ENCODE assay signal across 12 cellular contexts in the genomic region with DNA sequence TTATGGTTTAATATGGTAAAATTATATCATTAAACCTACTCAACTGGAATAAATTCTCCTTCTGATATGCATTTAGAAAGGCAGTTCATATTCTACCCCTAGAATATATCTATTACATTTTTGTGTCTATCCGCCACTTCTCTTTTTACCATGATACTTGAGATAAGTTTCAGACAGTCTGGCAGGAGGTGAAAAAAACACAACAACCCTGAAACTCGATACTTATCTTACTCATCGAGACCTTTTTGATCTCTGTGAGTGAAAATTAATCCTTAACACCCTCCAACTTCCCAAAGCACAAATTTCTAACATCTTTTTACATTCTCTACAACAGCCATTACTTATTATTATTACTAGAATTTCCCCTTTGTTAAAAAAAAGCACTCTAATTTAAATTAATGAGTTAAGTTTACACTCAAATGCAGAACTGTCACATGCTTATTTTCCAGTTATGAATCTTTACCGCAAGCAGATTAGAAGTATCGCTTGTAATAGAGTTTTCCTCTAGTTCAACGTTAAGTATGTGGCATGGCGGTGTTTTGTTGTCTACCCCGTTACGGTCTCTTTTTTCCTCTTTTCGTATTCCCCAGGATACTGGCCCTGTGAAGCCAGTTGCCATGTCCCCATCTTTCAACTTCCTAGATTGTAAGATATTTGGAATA.
DNase-seq lines count a peak whose midpoint lies in the region; ATAC-seq and TF ChIP-seq lines count a peak whose summit lies in the region.
"Had no signal": no experiment of that assay in that cellular context is flagged by ENCODE, and none has a peak within 500 bp of the region (broad histone marks: within the 10 kb centered on the region; RNA-seq: fewer than 3 reads in every experiment).

No MANE protein-coding gene starts in this region.

- H3K4me3 ChIP-seq in gastroesophageal sphincter = no peak overlapping the region
- no peak overlapping the region for H3K4me3 ChIP-seq in neuronal stem cell (ENCODE audit: low read length in 2 of 2)
- H3K4me3 ChIP-seq: neural progenitor cell, suprapubic skin had no signal

- H3K36me3 ChIP-seq in gastroesophageal sphincter = no peaks in the 10 kb centered on the region
- H3K36me3 ChIP-seq in neuronal stem cell (replicated peaks in 1 of 2; ENCODE audit: control insufficient read depth in 2 of 2, insufficient read depth in 2 of 2, low read length in 2 of 2) = no peaks in the 10 kb centered on the region
- H3K36me3 ChIP-seq: neural progenitor cell, suprapubic skin had no signal

- no peaks in the 10 kb centered on the region for H3K27me3 ChIP-seq in gastroesophageal sphincter
- H3K27me3 ChIP-seq in neuronal stem cell (ENCODE audit: control insufficient read depth in 3 of 3, insufficient read depth in 3 of 3, low read depth in 1 of 3, low read length in 3 of 3) = no peaks in the 10 kb centered on the region
- H3K27me3 ChIP-seq: neural progenitor cell, suprapubic skin had no signal

- no peaks in the 10 kb centered on the region for H3K9me3 Mint-ChIP-seq in activated T-cell treated with anti-CD3 and anti-CD28 coated beads, Interleukin-2, amount 50 U/mL, for 4 hours
- no peaks in the 10 kb centered on the region for H3K9me3 Mint-ChIP-seq in stimulated activated effector memory CD8-positive, alpha-beta T cell treated with anti-CD3 and anti-CD28 coated beads, Interleukin-12 subunit alpha, Interleukin-12 subunit beta, amount 100 ng/mL, for 72 hours
- H3K9me3 Mint-ChIP-seq in endothelial cell (ENCODE audit: unreplicated experiment) = no peaks in the 10 kb centered on the region
- H3K9me3 Mint-ChIP-seq: activated naive CD4-positive, alpha-beta T cell treated with anti-CD3 and anti-CD28 coated beads, Interleukin-2, amount 10 ng/mL, durations not matched to agents 7 days and 5 days; neural progenitor cell had no signal

- ATAC-seq in activated T-cell treated with anti-CD3 and anti-CD28 coated beads, Interleukin-2, amount 50 U/mL, for 4 hours = peak; percentile 86 to 91
- ATAC-seq in HG02870 (IDR thresholded peaks at IDR 0.05; ENCODE audit: unreplicated experiment) (peak; percentile 87), T-helper 17 cell (no peak), gastroesophageal sphincter (no peak)
- peak; percentile 75 for ATAC-seq in stimulated activated effector memory CD8-positive, alpha-beta T cell treated with anti-CD3 and anti-CD28 coated beads, Interleukin-12 subunit alpha, Interleukin-12 subunit beta, amount 100 ng/mL, for 72 hours
- ATAC-seq: HCT116 had no signal

- H3K4ac ChIP-seq in neuronal stem cell (ENCODE audit: low read length) = no peak overlapping the region

- H3K4me1 ChIP-seq in gastroesophageal sphincter (peaks cover 0 to 4% (median 0%) of the 10 kb centered on the region in 3 donors), neuronal stem cell (ENCODE audit: control insufficient read depth in 2 of 2, insufficient read depth in 1 of 2, low read depth in 1 of 2, low read length in 2 of 2) (peaks cover 5 to 11% of the 10 kb centered on the region in 2 donors)
- H3K4me1 ChIP-seq: suprapubic skin had no signal

- H3K23ac ChIP-seq in neuronal stem cell (ENCODE audit: low read depth, low read length, poor library complexity) = no peak overlapping the region

- H4K91ac ChIP-seq in neuronal stem cell (ENCODE audit: low read depth, low read length, poor library complexity) = no peak overlapping the region

- no peaks in the 10 kb centered on the region for H3K79me1 ChIP-seq in neuronal stem cell (ENCODE audit: low read depth, low read length)

- TF ChIP-seq EP300 in gastroesophageal sphincter (IDR thresholded peaks at IDR 0.05) = no peak

- H3K27ac Mint-ChIP-seq in T-helper 17 cell = peak overlapping the region; percentile 56
- peak overlapping the region; percentile 17 for H3K27ac Mint-ChIP-seq in stimulated activated effector memory CD8-positive, alpha-beta T cell treated with anti-CD3 and anti-CD28 coated beads, Interleukin-12 subunit alpha, Interleukin-12 subunit beta, amount 100 ng/mL, for 72 hours
- H3K27ac Mint-ChIP-seq in endothelial cell (ENCODE audit: unreplicated experiment) = no peak overlapping the region
- H3K27ac Mint-ChIP-seq: activated naive CD4-positive, alpha-beta T cell treated with anti-CD3 and anti-CD28 coated beads, Interleukin-2, amount 10 ng/mL, durations not matched to agents 7 days and 5 days; neural progenitor cell had no signal

- no peak overlapping the region for H3K18ac ChIP-seq in neuronal stem cell (ENCODE audit: low read length)

- H2AFZ ChIP-seq in neuronal stem cell (ENCODE audit: low read length) = no peak overlapping the region
- H2AFZ ChIP-seq: neural progenitor cell had no signal

- H3K36me3 Mint-ChIP-seq in activated T-cell treated with anti-CD3 and anti-CD28 coated beads, Interleukin-2, amount 50 U/mL, for 4 hours (ENCODE audit: insufficient read depth) = peaks cover 26% of the 10 kb centered on the region
- H3K36me3 Mint-ChIP-seq in T-helper 17 cell (ENCODE audit: low read depth) = peaks cover 4% of the 10 kb centered on the region
- no peaks in the 10 kb centered on the region for H3K36me3 Mint-ChIP-seq in stimulated activated effector memory CD8-positive, alpha-beta T cell treated with anti-CD3 and anti-CD28 coated beads, Interleukin-12 subunit alpha, Interleukin-12 subunit beta, amount 100 ng/mL, for 72 hours
- no peaks in the 10 kb centered on the region for H3K36me3 Mint-ChIP-seq in endothelial cell (ENCODE audit: low read depth, unreplicated experiment)
- H3K36me3 Mint-ChIP-seq: activated naive CD4-positive, alpha-beta T cell treated with anti-CD3 and anti-CD28 coated beads, Interleukin-2, amount 10 ng/mL, durations not matched to agents 7 days and 5 days; neural progenitor cell had no signal

- H3K9me3 ChIP-seq in T-helper 17 cell (ENCODE audit: control insufficient read depth, low read length, poor library complexity, severe bottlenecking) = no peaks in the 10 kb centered on the region
- no peaks in the 10 kb centered on the region for H3K9me3 ChIP-seq in gastroesophageal sphincter
- no peaks in the 10 kb centered on the region for H3K9me3 ChIP-seq in neuronal stem cell (replicated peaks in 1 of 2; ENCODE audit: control insufficient read depth in 2 of 2, insufficient read depth in 1 of 2, low read depth in 1 of 2, low read length in 2 of 2)
- H3K9me3 ChIP-seq: suprapubic skin had no signal

- H3K27ac ChIP-seq in gastroesophageal sphincter (no peak overlapping the region), neuronal stem cell (replicated peaks; ENCODE audit: low read length) (no peak overlapping the region)
- H3K27ac ChIP-seq: neural progenitor cell, suprapubic skin had no signal

- H3K27me3 Mint-ChIP-seq in activated T-cell treated with anti-CD3 and anti-CD28 coated beads, Interleukin-2, amount 50 U/mL, for 4 hours (ENCODE audit: low read depth) = no peaks in the 10 kb centered on the region
- H3K27me3 Mint-ChIP-seq in T-helper 17 cell (no peaks in the 10 kb centered on the region), endothelial cell (ENCODE audit: unreplicated experiment) (no peaks in the 10 kb centered on the region)
- H3K27me3 Mint-ChIP-seq: activated naive CD4-positive, alpha-beta T cell treated with anti-CD3 and anti-CD28 coated beads, Interleukin-2, amount 10 ng/mL, durations not matched to agents 7 days and 5 days had no signal

- H3K14ac ChIP-seq in neuronal stem cell (ENCODE audit: low read length) = no peak overlapping the region

- peak overlapping the region; percentile 66 for H3K4me3 Mint-ChIP-seq in activated T-cell treated with anti-CD3 and anti-CD28 coated beads, Interleukin-2, amount 50 U/mL, for 4 hours
- peak overlapping the region; percentile 2 for H3K4me3 Mint-ChIP-seq in T-helper 17 cell
- H3K4me3 Mint-ChIP-seq in stimulated activated effector memory CD8-positive, alpha-beta T cell treated with anti-CD3 and anti-CD28 coated beads, Interleukin-12 subunit alpha, Interleukin-12 subunit beta, amount 100 ng/mL, for 72 hours = peak overlapping the region; percentile 12
- H3K4me3 Mint-ChIP-seq in endothelial cell (ENCODE audit: unreplicated experiment) = no peak overlapping the region
- H3K4me3 Mint-ChIP-seq: activated naive CD4-positive, alpha-beta T cell treated with anti-CD3 and anti-CD28 coated beads, Interleukin-2, amount 10 ng/mL, durations not matched to agents 7 days and 5 days; neural progenitor cell had no signal

- H3K4me2 ChIP-seq in neuronal stem cell (ENCODE audit: insufficient read depth, low read length, poor library complexity, severe bottlenecking) = no peak overlapping the region
- H3K4me2 ChIP-seq: neural progenitor cell had no signal

- no peak overlapping the region for H2BK120ac ChIP-seq in neuronal stem cell (ENCODE audit: low read depth, low read length)

- no peak overlapping the region for H2BK12ac ChIP-seq in neuronal stem cell (ENCODE audit: low read length)

- no peak for DNase-seq in activated T-cell treated with anti-CD3 and anti-CD28 coated beads, Interleukin-2, amount 50 U/mL, for 4 hours
- DNase-seq in activated T-cell treated with anti-CD3 and anti-CD28 coated beads for 4 hours (no peak), T-helper 17 cell (no peak), endothelial cell (ENCODE audit: low spot score) (no peak), neuronal stem cell (ENCODE audit: low spot score) (no peak)
- DNase-seq in stimulated activated effector memory CD8-positive, alpha-beta T cell treated with anti-CD3 and anti-CD28 coated beads, Interleukin-12 subunit alpha, Interleukin-12 subunit beta, amount 100 ng/mL, for 72 hours (ENCODE audit: low spot score in 2 of 2) = no peak
- DNase-seq: activated naive CD4-positive, alpha-beta T cell treated with anti-CD3 and anti-CD28 coated beads, Interleukin-2, amount 10 ng/mL, durations not matched to agents 7 days and 5 days had no signal

- no peak overlapping the region for H2AK5ac ChIP-seq in neuronal stem cell (ENCODE audit: low read depth, low read length)

- TF ChIP-seq POLR2A in gastroesophageal sphincter (IDR thresholded peaks at IDR 0.05) = no peak

- TF ChIP-seq CTCF in endothelial cell (IDR thresholded peaks at IDR 0.05; ENCODE audit: unreplicated experiment) = no peak
- no peak for TF ChIP-seq CTCF in gastroesophageal sphincter (IDR thresholded peaks at IDR 0.05)

- H3K4me1 Mint-ChIP-seq in activated T-cell treated with anti-CD3 and anti-CD28 coated beads, Interleukin-2, amount 50 U/mL, for 4 hours (ENCODE audit: low read depth) = peaks cover 63% of the 10 kb centered on the region
- H3K4me1 Mint-ChIP-seq in T-helper 17 cell = peaks cover 24% of the 10 kb centered on the region
- peaks cover 11% of the 10 kb centered on the region for H3K4me1 Mint-ChIP-seq in stimulated activated effector memory CD8-positive, alpha-beta T cell treated with anti-CD3 and anti-CD28 coated beads, Interleukin-12 subunit alpha, Interleukin-12 subunit beta, amount 100 ng/mL, for 72 hours
- H3K4me1 Mint-ChIP-seq in endothelial cell (ENCODE audit: unreplicated experiment) = peaks cover 3% of the 10 kb centered on the region

- H2BK5ac ChIP-seq in neuronal stem cell (ENCODE audit: low read length) = no peak overlapping the region

- no peak overlapping the region for H3K9ac ChIP-seq in neuronal stem cell (ENCODE audit: low read depth, low read length, poor library complexity)
- H3K9ac ChIP-seq: neural progenitor cell had no signal

- WGBS in gastroesophageal sphincter (ENCODE audit: low coverage in 1 of 2), 2 donors = 87 to 89% methylated on average over 8 to 10 of the region's 10 CpGs
- WGBS in neuronal stem cell (ENCODE audit: extremely low coverage in 2 of 2, insufficient read length in 2 of 2, insufficient replicate concordance in 1 of 2), 2 donors = no CpG with 5 or more reads among the region's 10 CpGs

- no peak overlapping the region for H4K8ac ChIP-seq in neuronal stem cell (ENCODE audit: low read depth, low read length)

- H2BK15ac ChIP-seq in neuronal stem cell (ENCODE audit: low read length) = no peak overlapping the region

Comparison
In these comparisons a context has a peak if more than half of its experiments do, and no peak if none do; other contexts are left out.
1. ATAC-seq: peak in activated T-cell treated with anti-CD3 and anti-CD28 coated beads, Interleukin-2, amount 50 U/mL, for 4 hours (2 of 2), HG02870 (single experiment) and stimulated activated effector memory CD8-positive, alpha-beta T cell treated with anti-CD3 and anti-CD28 coated beads, Interleukin-12 subunit alpha, Interleukin-12 subunit beta, amount 100 ng/mL, for 72 hours (single experiment); none in T-helper 17 cell (single experiment) and gastroesophageal sphincter (single experiment).